ENCODE assay signal across 3 cellular contexts in the genomic region with DNA sequence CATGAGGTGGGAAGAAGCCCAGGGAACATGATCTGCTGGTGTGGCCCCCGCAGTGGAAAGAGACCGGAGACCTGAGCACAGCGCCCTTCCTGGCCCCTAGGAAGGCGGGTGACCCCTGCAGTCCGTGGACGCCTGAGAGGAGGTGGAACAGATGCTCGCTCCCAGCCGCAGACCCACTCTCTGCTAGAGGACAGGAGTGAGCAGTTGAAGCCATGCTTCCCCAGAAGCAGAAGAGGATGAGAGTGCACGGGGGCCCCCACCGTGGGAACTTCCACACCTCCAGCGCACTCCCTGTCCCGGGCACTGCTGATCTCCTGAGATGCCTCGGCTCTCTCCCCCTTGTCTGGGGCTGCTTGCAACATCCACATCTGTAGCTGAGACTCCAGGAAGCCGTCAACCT.
"Had no signal": no experiment of that assay in that cellular context is flagged by ENCODE, and none has a peak within 500 bp of the region (broad histone marks: within the 10 kb centered on the region; RNA-seq: fewer than 3 reads in every experiment).

No MANE protein-coding gene starts in this region.

- H3K4me3 ChIP-seq: GM12878 had no signal

- ATAC-seq: GM12878 had no signal

- DNase-seq: GDM1, GF-D8 had no signal
